Comparison of ENCODE assay signal across 8 cellular contexts in the genomic region with DNA sequence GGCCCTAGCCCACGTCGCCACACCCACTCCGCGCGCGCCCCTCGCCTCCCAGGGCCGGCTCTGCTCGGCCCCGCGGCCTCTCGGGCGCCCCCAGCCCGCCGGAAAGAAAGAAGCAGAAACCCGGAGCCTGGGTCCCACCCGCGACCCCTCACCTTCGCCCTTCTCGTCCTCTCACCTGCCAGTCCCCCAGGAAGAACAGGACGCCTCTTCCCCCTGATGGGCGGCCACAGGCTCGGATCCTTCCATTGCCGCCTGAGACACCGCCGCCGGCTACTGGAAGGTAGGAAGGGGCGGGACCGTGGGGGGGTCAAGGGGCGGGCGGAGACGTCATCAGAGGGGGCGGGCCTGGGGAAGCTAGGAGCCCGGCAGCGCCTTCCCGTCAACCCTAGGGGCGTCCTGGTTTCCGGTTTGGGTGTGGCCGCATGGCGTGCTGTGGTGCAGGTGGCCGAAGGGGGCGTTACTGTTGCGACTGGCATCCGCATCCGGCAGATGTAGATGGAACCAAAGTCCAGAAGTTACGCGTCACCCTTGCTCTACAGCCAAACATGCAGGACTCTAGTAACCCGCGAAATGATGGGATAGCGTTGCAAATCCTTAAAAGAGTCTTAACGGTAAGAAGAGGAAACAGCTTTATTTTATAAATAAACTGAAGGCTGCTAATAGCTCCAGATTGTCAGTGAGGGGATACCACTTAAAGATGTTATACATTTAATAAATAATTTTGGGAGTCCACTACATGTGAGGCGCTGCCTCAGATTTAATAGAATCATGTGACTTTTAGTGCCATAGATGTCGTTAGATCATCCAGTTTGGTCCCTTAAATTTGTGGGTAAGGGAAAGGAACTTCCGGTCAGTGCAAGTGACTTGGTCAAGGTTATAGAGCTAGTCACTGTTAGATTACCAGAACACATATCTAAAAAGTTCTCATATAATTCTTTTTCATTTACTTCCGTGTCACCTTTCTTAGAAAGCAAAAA. TPM values are rescaled to one million over a fixed set of nuclear protein-coding genes. Genes with fewer than 3 reads are reported as not detected.
DNase-seq lines count a peak whose midpoint lies in the region; ATAC-seq, FAIRE-seq and TF ChIP-seq lines count a peak whose summit lies in the region.

Gene UBA6 (minus strand): TSS at position 282 of the 977 bp plus-strand sequence. CDS start 36 bp downstream, at position 246.

- H3K27me3 ChIP-seq in WERI-Rb-1 (ENCODE audit: insufficient read depth, low read depth, severe bottlenecking) (no peaks in the 10 kb centered on the region), mammary epithelial cell (ENCODE audit: insufficient read depth, low read length) (no peaks in the 10 kb centered on the region), small intestine (ENCODE audit: control insufficient read depth in 2 of 2, insufficient read depth in 2 of 2, low read length in 2 of 2) (no peaks in the 10 kb centered on the region)

- ATAC-seq in GM18907 (IDR thresholded peaks at IDR 0.05; ENCODE audit: unreplicated experiment) (peak; percentile 99), HG03159 (IDR thresholded peaks at IDR 0.05; ENCODE audit: unreplicated experiment) (peak; percentile 98)

- BruUV-seq in mammary epithelial cell (replicated peaks; lab: Mats Ljungman, UMichigan): TSS peak; percentile 81

- DNase-seq in AG08396 (ENCODE audit: low spot score) (peak; percentile 97), NCI-H2227 (lab: John Stamatoyannopoulos, UW; ENCODE audit: unreplicated experiment) (peak; percentile 93), WERI-Rb-1 (peak; percentile 97), mammary epithelial cell (peak; percentile 96), iPS-NIHi11 (ENCODE audit: low spot score) (peak; percentile 97), small intestine (peak; percentile 99)

- no peaks in the 10 kb centered on the region for H3K9me3 ChIP-seq in WERI-Rb-1 (ENCODE audit: severe bottlenecking)
- H3K9me3 ChIP-seq in mammary epithelial cell (replicated peaks; ENCODE audit: insufficient read depth, low read length): no peaks in the 10 kb centered on the region
- H3K9me3 ChIP-seq in small intestine (ENCODE audit: control insufficient read depth, low read depth): no peaks in the 10 kb centered on the region

- peak within 1 kb of the TSS; percentile 97 for H3K4me2 ChIP-seq in mammary epithelial cell (ENCODE audit: insufficient read depth, low read depth, low read length)

- CTCF ChIA-PET in mammary epithelial cell (lab: Charles Lee; ENCODE audit: low non-redundant PET): no interaction called here

- H3K79me2 ChIP-seq in mammary epithelial cell (ENCODE audit: insufficient read depth, low read length): peaks cover 92% of the 10 kb centered on the region

- FAIRE-seq in small intestine (lab: Jason Lieb, UNC): no peak

- TF ChIP-seq CTCF in WERI-Rb-1 (IDR thresholded peaks at IDR 0.05; ENCODE audit: low read depth, low read length) (peak; percentile 63), mammary epithelial cell (conservative IDR thresholded peaks at IDR 0.05 in 1 of 2, IDR thresholded peaks at IDR 0.05 in 1 of 2; ENCODE audit: extremely low read depth in 1 of 2, insufficient read depth in 1 of 2, low read depth in 1 of 2, low read length in 2 of 2) (peak in 1 of 2 donors; percentile 50)

- peak within 1 kb of the TSS; percentile 99 for H3K9ac ChIP-seq in mammary epithelial cell (ENCODE audit: insufficient read depth, low read length)

- H3K36me3 ChIP-seq in WERI-Rb-1 (peaks cover 5% of the 10 kb centered on the region; the same call in 1 of the 2 replicates), mammary epithelial cell (ENCODE audit: insufficient read depth, low read length) (peaks cover 2% of the 10 kb centered on the region), small intestine (ENCODE audit: control insufficient read depth in 2 of 2, insufficient read depth in 2 of 2, low read length in 2 of 2) (no peaks in the 10 kb centered on the region)

- dilution Hi-C loops in mammary epithelial cell (cut with HindIII; ENCODE audit: low sequenced_read_pairs): no loop called here

- H3K4me1 ChIP-seq in mammary epithelial cell (ENCODE audit: insufficient read depth, low read length) (peaks cover 18% of the 10 kb centered on the region), small intestine (ENCODE audit: control insufficient read depth in 2 of 2, insufficient read depth in 1 of 2, low read depth in 1 of 2, low read length in 1 of 2) (peaks cover 5 to 7% of the 10 kb centered on the region in 2 donors)

- in situ Hi-C loops in mammary epithelial cell (cut with MboI; ENCODE audit: low sequenced_read_pairs in 2 of 2): no loop called here

- no peaks in the 10 kb centered on the region for H4K20me1 ChIP-seq in mammary epithelial cell (ENCODE audit: insufficient read depth, low read length)

- peak within 1 kb of the TSS; percentile 63 for H2AFZ ChIP-seq in mammary epithelial cell (ENCODE audit: low read depth, low read length)

- WGBS in mammary epithelial cell (ENCODE audit: low coverage, missing lambda C conversion rate): 1% methylated on average over 12 of the region's 55 CpGs
- WGBS in small intestine, 3 donors: 0 to 1% (median 1%) methylated on average over 50 to 55 of the region's 55 CpGs

- H3K27ac ChIP-seq in WERI-Rb-1: peak within 1 kb of the TSS; percentile 91
- peak within 1 kb of the TSS; percentile 96 for H3K27ac ChIP-seq in mammary epithelial cell (ENCODE audit: insufficient read depth, low read depth, low read length)
- peak within 1 kb of the TSS; percentile 79 to 96 for H3K27ac ChIP-seq in small intestine (ENCODE audit: low read depth in 1 of 2, low read length in 1 of 2)

- intact Hi-C loops in mammary epithelial cell (cut with micrococcal nuclease): loop anchor here (1.0 to 5.0 kb wide), 3 partner anchors 26 to 154 kb away; partner anchors contain the start of gene CENPC

- H3K4me3 ChIP-seq in WERI-Rb-1 (ENCODE audit: low read depth, low read length) (peak within 1 kb of the TSS; percentile 81), mammary epithelial cell (replicated peaks in 1 of 3; ENCODE audit: insufficient read depth in 1 of 3, low read depth in 2 of 3, low read length in 3 of 3) (peak within 1 kb of the TSS; percentile 68 to 88 (median 86)), small intestine (ENCODE audit: low read depth in 1 of 2, low read length in 2 of 2) (peak within 1 kb of the TSS; percentile 55 to 82)

RNA-seq across cellular contexts. Expression of gene UBA6, which starts in this region (rescaled TPM):
- 100 to 1,000 TPM; 178 to 203 TPM for total RNA-seq in mammary epithelial cell
- polyA plus RNA-seq in mammary epithelial cell (143 TPM), small intestine (10 to 100 TPM in 1 of 3 donors, 1 to 10 TPM in 2; 5.4 to 12.2 (median 6.0) TPM)
- polyA minus RNA-seq in mammary epithelial cell: 130 TPM

Comparison
In these comparisons a context has a peak if more than half of its experiments do, and no peak if none do; other contexts are left out.
1. Peak in every context shown above with its lines: DNase-seq, ATAC-seq, H3K4me3 ChIP-seq and H3K27ac ChIP-seq.
2. RNA of gene UBA6 (polyA plus RNA-seq): 143 TPM in mammary epithelial cell (single experiment); 5.4 to 12.2 TPM in small intestine; every median in the first group is over 10 times any median in the second.